ENCODE assay signal across 16 cellular contexts in genomic region chr9:111078391-111079038, GRCh38. TPM values are rescaled to one million over a fixed set of nuclear protein-coding genes. Genes with fewer than 3 reads are reported as not detected.
A peak's percentile ranks its signal among the peaks of the same experiment; 100 is the strongest.
DNase-seq lines count a peak whose midpoint lies in the region; ATAC-seq, FAIRE-seq and TF ChIP-seq lines count a peak whose summit lies in the region.
"Had no signal": no experiment of that assay in that cellular context is flagged by ENCODE, and none has a peak within 500 bp of the region (broad histone marks: within the 10 kb centered on the region; RNA-seq: fewer than 3 reads in every experiment).

No MANE protein-coding gene starts in this region.

- H3F3A ChIP-seq in neural progenitor cell (ENCODE audit: low read depth): no peaks in the 10 kb centered on the region

- no peaks in the 10 kb centered on the region for H4K20me1 ChIP-seq in neural progenitor cell (ENCODE audit: low read depth)

- H3K27ac Mint-ChIP-seq in neural progenitor cell: no peak overlapping the region
- H3K27ac Mint-ChIP-seq: activated naive CD8-positive, alpha-beta T cell treated with anti-CD3 and anti-CD28 coated beads, Interleukin-2, amount 10 ng/mL, durations not matched to agents 7 days and 5 days; CD4-positive, alpha-beta T cell had no signal

- TF ChIP-seq CTCF in lower lobe of right lung (IDR thresholded peaks at IDR 0.05): no peak
- TF ChIP-seq CTCF in neural progenitor cell (IDR thresholded peaks at IDR 0.05): no peak

- peaks cover 3% of the 10 kb centered on the region for H3K4me1 Mint-ChIP-seq in neural progenitor cell
- H3K4me1 Mint-ChIP-seq: activated naive CD8-positive, alpha-beta T cell treated with anti-CD3 and anti-CD28 coated beads, Interleukin-2, amount 10 ng/mL, durations not matched to agents 7 days and 5 days had no signal

- no peaks in the 10 kb centered on the region for H3K9me3 ChIP-seq in lower lobe of right lung
- H3K9me3 ChIP-seq in neural progenitor cell (ENCODE audit: low read depth): no peaks in the 10 kb centered on the region
- H3K9me3 ChIP-seq: right lobe of liver had no signal

- intact Hi-C loops in lower lobe of right lung (cut with DNase I): no loop called here

- no peak overlapping the region for H3K4me3 Mint-ChIP-seq in neural progenitor cell
- H3K4me3 Mint-ChIP-seq: activated naive CD8-positive, alpha-beta T cell treated with anti-CD3 and anti-CD28 coated beads, Interleukin-2, amount 10 ng/mL, durations not matched to agents 7 days and 5 days; CD4-positive, alpha-beta T cell had no signal

- DNase-seq in H54 (ENCODE audit: insufficient read length, low spot score): no peak
- DNase-seq in MV-4-11 (lab: John Stamatoyannopoulos, UW): peak; percentile 90
- DNase-seq in lower lobe of right lung: no peak
- DNase-seq in neural progenitor cell (ENCODE audit: low spot score): no peak
- DNase-seq in urothelium cell line (ENCODE audit: low spot score): no peak
- DNase-seq in AML-193 (lab: John Stamatoyannopoulos, UW): no peak
- DNase-seq: activated naive CD8-positive, alpha-beta T cell treated with anti-CD3 and anti-CD28 coated beads, Interleukin-2, amount 10 ng/mL, durations not matched to agents 7 days and 5 days; CD4-positive, alpha-beta T cell; NCI-H1092 treated with DMSO at 0.1 percent for 48 hours; NCI-H526 treated with DMSO at 0.1 percent for 48 hours; right lobe of liver; Right ventricle myocardium superior had no signal

- peak; percentile 71 for ATAC-seq in GM18502 (IDR thresholded peaks at IDR 0.05; ENCODE audit: poor library complexity, unreplicated experiment)
- peak; percentile 29 to 31 for ATAC-seq in lower lobe of right lung
- ATAC-seq in GM18505 (IDR thresholded peaks at IDR 0.05; ENCODE audit: unreplicated experiment): no peak
- ATAC-seq: right lobe of liver had no signal

- peak; percentile 52 for FAIRE-seq in H54 (lab: Jason Lieb, UNC)
- FAIRE-seq in urothelium cell line (lab: Jason Lieb, UNC): no peak
- FAIRE-seq: islet of Langerhans had no signal

- H2AFZ ChIP-seq in neural progenitor cell (replicated peaks): no peak overlapping the region

- H3K4me1 ChIP-seq in lower lobe of right lung (no peaks in the 10 kb centered on the region), neural progenitor cell (no peaks in the 10 kb centered on the region)
- H3K4me1 ChIP-seq: right lobe of liver had no signal

- no peaks in the 10 kb centered on the region for H3K79me2 ChIP-seq in neural progenitor cell (ENCODE audit: low read depth)

- no peak overlapping the region for H3K4me2 ChIP-seq in neural progenitor cell

- H3K36me3 ChIP-seq in lower lobe of right lung (no peaks in the 10 kb centered on the region), neural progenitor cell (no peaks in the 10 kb centered on the region)
- H3K36me3 ChIP-seq: right lobe of liver had no signal

- no peak overlapping the region for H3K9ac ChIP-seq in neural progenitor cell

- H3K4me3 ChIP-seq in lower lobe of right lung: no peak overlapping the region
- no peak overlapping the region for H3K4me3 ChIP-seq in neural progenitor cell
- H3K4me3 ChIP-seq: right lobe of liver had no signal

- no peaks in the 10 kb centered on the region for H3K9me3 Mint-ChIP-seq in neural progenitor cell
- H3K9me3 Mint-ChIP-seq: activated naive CD8-positive, alpha-beta T cell treated with anti-CD3 and anti-CD28 coated beads, Interleukin-2, amount 10 ng/mL, durations not matched to agents 7 days and 5 days; CD4-positive, alpha-beta T cell had no signal

- no peaks in the 10 kb centered on the region for H3K36me3 Mint-ChIP-seq in neural progenitor cell
- H3K36me3 Mint-ChIP-seq: activated naive CD8-positive, alpha-beta T cell treated with anti-CD3 and anti-CD28 coated beads, Interleukin-2, amount 10 ng/mL, durations not matched to agents 7 days and 5 days had no signal

- TF ChIP-seq POLR2A in H54 (IDR thresholded peaks at IDR 0.05; ENCODE audit: low read depth, low read length) (no peak), GM18505 (IDR thresholded peaks at IDR 0.05; ENCODE audit: borderline replicate concordance, extremely low read depth, insufficient read depth, insufficient read length) (no peak)

- H3K27me3 Mint-ChIP-seq in neural progenitor cell (ENCODE audit: insufficient read depth, low read depth): no peaks in the 10 kb centered on the region

- H3K27me3 ChIP-seq in lower lobe of right lung (ENCODE audit: low read depth) (no peaks in the 10 kb centered on the region), neural progenitor cell (no peaks in the 10 kb centered on the region)
- H3K27me3 ChIP-seq: right lobe of liver had no signal

- no peak overlapping the region for H3K27ac ChIP-seq in lower lobe of right lung
- H3K27ac ChIP-seq in neural progenitor cell: no peak overlapping the region
- H3K27ac ChIP-seq: right lobe of liver had no signal

RNA-seq across cellular contexts. Expression of gene LPAR1, which starts 40.2 kb away (rescaled TPM):
- total RNA-seq in lower lobe of right lung: 23.2 TPM
- 30.3 and 36.0 TPM in 2 replicates for total RNA-seq in neural progenitor cell (ENCODE audit: low replicate concordance)
- total RNA-seq: CD4-positive, alpha-beta T cell; HT-29 had no signal
